ENCODE assay signal across 10 cellular contexts in the genomic region with DNA sequence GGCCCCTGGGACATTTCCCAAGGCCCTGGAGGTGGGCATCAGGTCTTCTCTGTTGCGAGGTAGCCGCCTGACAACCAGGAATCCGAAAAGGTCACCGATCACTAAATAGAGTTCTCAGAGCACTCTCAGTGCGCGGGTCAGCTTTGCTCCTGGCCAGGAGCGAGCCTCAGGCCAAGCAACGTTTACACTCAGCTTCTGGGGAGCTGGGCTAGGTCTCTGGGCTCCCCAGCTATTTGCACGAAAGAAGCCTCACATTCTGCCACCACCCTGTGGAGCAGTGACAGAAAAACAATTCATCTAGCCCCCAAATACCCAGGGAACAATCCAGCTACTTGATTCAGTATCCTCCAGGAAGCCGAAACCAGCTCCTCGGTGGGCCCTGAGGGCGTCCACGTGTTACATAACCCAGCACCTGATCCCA. TPM values are rescaled to one million over a fixed set of nuclear protein-coding genes. Genes with fewer than 3 reads are reported as not detected.
DNase-seq lines count a peak whose midpoint lies in the region; TF ChIP-seq lines count a peak whose summit lies in the region.
"Had no signal": no experiment of that assay in that cellular context is flagged by ENCODE, and none has a peak within 500 bp of the region (broad histone marks: within the 10 kb centered on the region; RNA-seq: fewer than 3 reads in every experiment).

No MANE protein-coding gene starts in this region.

- no peaks in the 10 kb centered on the region for H4K20me1 ChIP-seq in mammary epithelial cell (ENCODE audit: insufficient read depth, low read length)
- H4K20me1 ChIP-seq in smooth muscle cell (ENCODE audit: low read depth), result peaks cover 71% of the 10 kb centered on the region
- H4K20me1 ChIP-seq in OCI-LY7 (ENCODE audit: insufficient read depth, low read length), result no peaks in the 10 kb centered on the region

- H3K4me3 ChIP-seq in HUES48 (ENCODE audit: low read depth, low read length) (peak overlapping the region; percentile 80), mammary epithelial cell (replicated peaks in 1 of 3; ENCODE audit: insufficient read depth in 1 of 3, low read depth in 2 of 3, low read length in 3 of 3) (no peak overlapping the region), smooth muscle cell (peak overlapping the region; percentile 93), OCI-LY7 (ENCODE audit: low read depth, low read length, poor library complexity, severe bottlenecking) (no peak overlapping the region)

- H3K27ac ChIP-seq in HUES48 (ENCODE audit: low read depth, low read length) (peak overlapping the region; percentile 85), mammary epithelial cell (ENCODE audit: insufficient read depth, low read depth, low read length) (no peak overlapping the region), smooth muscle cell (ENCODE audit: low read depth) (no peak overlapping the region), OCI-LY7 (ENCODE audit: low read depth, low read length, poor library complexity, severe bottlenecking) (no peak overlapping the region)

- H3K36me3 ChIP-seq in HUES48 (ENCODE audit: control insufficient read depth, insufficient read depth, low read length), result no peaks in the 10 kb centered on the region; the same call in 1 of the 2 replicates
- no peaks in the 10 kb centered on the region for H3K36me3 ChIP-seq in mammary epithelial cell (ENCODE audit: insufficient read depth, low read length)
- no peaks in the 10 kb centered on the region for H3K36me3 ChIP-seq in smooth muscle cell (ENCODE audit: low read depth)
- no peaks in the 10 kb centered on the region for H3K36me3 ChIP-seq in OCI-LY7 (ENCODE audit: insufficient read depth, low read length)

- DNase-seq in mammary epithelial cell, result no peak
- peak; percentile 26 for DNase-seq in left kidney (ENCODE audit: low read depth, low spot score)
- DNase-seq in smooth muscle cell (lab: John Stamatoyannopoulos, UW; ENCODE audit: unreplicated experiment), result no peak
- no peak for DNase-seq in GM13976 (ENCODE audit: low spot score)
- no peak for DNase-seq in NCI-H2107 treated with DMSO at 0.1 percent for 48 hours (lab: John Stamatoyannopoulos, UW; ENCODE audit: unreplicated experiment)
- no peak for DNase-seq in RPMI8226
- no peak for DNase-seq in OCI-LY7 (ENCODE audit: low spot score)
- DNase-seq: Calu3, T-helper 9 cell had no signal

- in situ Hi-C loops in mammary epithelial cell (cut with MboI; ENCODE audit: low sequenced_read_pairs in 2 of 2), result loop anchor here in 1 of 2 donors (10.0 kb wide), 1 partner anchor 70 kb away; no protein-coding TSS in a partner anchor
- in situ Hi-C loops in GM13976 (cut with MboI; ENCODE audit: low sequenced_read_pairs, unreplicated experiment), result no loop called here

- dilution Hi-C loops in mammary epithelial cell (cut with HindIII; ENCODE audit: low sequenced_read_pairs), result loop anchor here (5.0 kb wide), 1 partner anchor 88 kb away; no protein-coding TSS in a partner anchor

- peaks cover 72% of the 10 kb centered on the region for H3K4me1 ChIP-seq in HUES48 (ENCODE audit: control insufficient read depth, insufficient read depth, low read length)
- H3K4me1 ChIP-seq in mammary epithelial cell (ENCODE audit: insufficient read depth, low read length), result peaks cover 43% of the 10 kb centered on the region
- H3K4me1 ChIP-seq in smooth muscle cell (ENCODE audit: low read depth), result peaks cover 44% of the 10 kb centered on the region
- H3K4me1 ChIP-seq in OCI-LY7 (ENCODE audit: insufficient read depth, low read length, poor library complexity, severe bottlenecking), result no peaks in the 10 kb centered on the region

- H3F3A ChIP-seq in smooth muscle cell (ENCODE audit: low read depth), result peaks cover 17% of the 10 kb centered on the region

- TF ChIP-seq CTCF in mammary epithelial cell (conservative IDR thresholded peaks at IDR 0.05 in 1 of 2, IDR thresholded peaks at IDR 0.05 in 1 of 2; ENCODE audit: extremely low read depth in 1 of 2, insufficient read depth in 1 of 2, low read depth in 1 of 2, low read length in 2 of 2) (no peak), smooth muscle cell (IDR thresholded peaks at IDR 0.05; ENCODE audit: borderline replicate concordance, insufficient read depth, poor library complexity, severe bottlenecking) (no peak), GM13976 (IDR thresholded peaks at IDR 0.05; ENCODE audit: borderline replicate concordance, control extremely low read depth, extremely low read depth, insufficient read depth, missing control alignments) (no peak), OCI-LY7 (conservative IDR thresholded peaks at IDR 0.05; ENCODE audit: low read length) (no peak)

- H3K79me2 ChIP-seq in mammary epithelial cell (ENCODE audit: insufficient read depth, low read length) (peaks cover 85% of the 10 kb centered on the region), smooth muscle cell (ENCODE audit: low read depth) (peaks cover 79% of the 10 kb centered on the region), OCI-LY7 (ENCODE audit: insufficient read depth, low read depth, low read length) (no peaks in the 10 kb centered on the region)

- no peak overlapping the region for H2AFZ ChIP-seq in mammary epithelial cell (ENCODE audit: low read depth, low read length)
- H2AFZ ChIP-seq in smooth muscle cell (ENCODE audit: low read depth), result no peak overlapping the region
- no peak overlapping the region for H2AFZ ChIP-seq in OCI-LY7 (ENCODE audit: low read length)

- intact Hi-C loops in mammary epithelial cell (cut with micrococcal nuclease) (loop anchor here (10.0 kb wide), 1 partner anchor 700 kb away; no protein-coding TSS in a partner anchor), OCI-LY7 (cut with micrococcal nuclease; ENCODE audit: unreplicated experiment) (no loop called here)

- H3K9ac ChIP-seq in HUES48 (ENCODE audit: low read depth, low read length) (no peak overlapping the region), mammary epithelial cell (ENCODE audit: insufficient read depth, low read length) (peak overlapping the region; percentile 95), smooth muscle cell (ENCODE audit: low read depth) (no peak overlapping the region)

- H3K9me3 ChIP-seq in HUES48 (ENCODE audit: control insufficient read depth, insufficient read depth, low read length) (no peaks in the 10 kb centered on the region), mammary epithelial cell (replicated peaks; ENCODE audit: insufficient read depth, low read length) (no peaks in the 10 kb centered on the region), smooth muscle cell (replicated peaks; ENCODE audit: low read depth) (no peaks in the 10 kb centered on the region), OCI-LY7 (ENCODE audit: low read length) (no peaks in the 10 kb centered on the region)

- H3K4me2 ChIP-seq in mammary epithelial cell (ENCODE audit: insufficient read depth, low read depth, low read length), result peak overlapping the region; percentile 87
- H3K4me2 ChIP-seq in smooth muscle cell, result peak overlapping the region; percentile 91
- no peak overlapping the region for H3K4me2 ChIP-seq in OCI-LY7 (ENCODE audit: low read length)

- no TSS peak for BruUV-seq in mammary epithelial cell (replicated peaks; lab: Mats Ljungman, UMichigan)
- BruUV-seq in OCI-LY7 (replicated peaks; lab: Mats Ljungman, UMichigan), result no TSS peak

- no peaks in the 10 kb centered on the region for H3K9me2 ChIP-seq in OCI-LY7 (ENCODE audit: insufficient read depth, low read length)

- CTCF ChIA-PET in mammary epithelial cell (lab: Charles Lee; ENCODE audit: low non-redundant PET) (interaction anchor here (0.6 kb wide), 1 partner anchor 312 kb away, joined by 3 read pairs; no protein-coding TSS in a partner anchor), OCI-LY7 (lab: Charles Lee; ENCODE audit: unreplicated experiment) (no interaction called here)

- 94% methylated on average over 11 of the region's 13 CpGs for WGBS in mammary epithelial cell (ENCODE audit: low coverage, missing lambda C conversion rate)
- WGBS in smooth muscle cell (ENCODE audit: low lambda C conversion rate), result 85% methylated on average over 13 of the region's 13 CpGs

- POLR2A ChIA-PET in OCI-LY7 (lab: Charles Lee), result interaction anchor here (0.6 to 0.8 kb wide), 2 partner anchors 173 to 1185 kb away, joined by 3 read pairs; no protein-coding TSS in a partner anchor

- H3K27me3 ChIP-seq in HUES48 (ENCODE audit: control insufficient read depth, insufficient read depth, low read length), result peaks cover 11% of the 10 kb centered on the region
- H3K27me3 ChIP-seq in mammary epithelial cell (ENCODE audit: insufficient read depth, low read length), result no peaks in the 10 kb centered on the region
- no peaks in the 10 kb centered on the region for H3K27me3 ChIP-seq in smooth muscle cell (ENCODE audit: low read depth)

RNA-seq across cellular contexts. Expression of a gene that starts 3.3 kb away (rescaled TPM):
- 10 to 100 TPM; 54.6 to 63.0 TPM for total RNA-seq in mammary epithelial cell
- 36.8 TPM for polyA plus RNA-seq in mammary epithelial cell
- polyA minus RNA-seq in mammary epithelial cell, result 66.1 TPM
- total RNA-seq in smooth muscle cell, result 47.7 and 58.4 TPM in 2 replicates
- polyA plus RNA-seq in smooth muscle cell, result 34.9 and 38.9 TPM in 2 replicates
- total RNA-seq in OCI-LY7 (2014; rRNA removed; shearing (Covaris generic)), result not detected in 2 replicates
- 0.06 TPM in 1 of 2 replicates, not detected in the other for total RNA-seq in OCI-LY7 (2022)

Comparison
In these comparisons a context has a peak if more than half of its experiments do, and no peak if none do; other contexts are left out.
1. H3K4me3 ChIP-seq: peak in HUES48 (single experiment) and smooth muscle cell (single experiment); none in mammary epithelial cell (0 of 3) and OCI-LY7 (single experiment).
2. RNA of a gene that starts 3.3 kb away (total RNA-seq): 54.6 to 63.0 TPM in mammary epithelial cell and 47.7 to 58.4 TPM in smooth muscle cell; 0.06 TPM in OCI-LY7; every median in the first group is over 10 times any median in the second.